ENCODE assay signal across 31 cellular contexts in genomic region chr13:68987585-68987984, GRCh38.
"Had no signal": no experiment of that assay in that cellular context is flagged by ENCODE, and none has a peak within 500 bp of the region (broad histone marks: within the 10 kb centered on the region; RNA-seq: fewer than 3 reads in every experiment).

No MANE protein-coding gene starts in this region.

- H3K4me1 ChIP-seq: SJCRH30 had no signal

- H3K4me3 ChIP-seq: PC-9, SJCRH30, SK-N-MC had no signal

- ATAC-seq: Panc1, Right ventricle myocardium inferior, SK-N-SH treated with all-trans-retinoic acid at 6 μM for 48 hours had no signal

- H3K27me3 ChIP-seq: SJCRH30 had no signal

- DNase-seq: KG1, NCI-H1048, NCI-H1092 treated with DMSO at 0.1 percent for 48 hours, NCI-H1105 treated with DMSO at 0.1 percent for 48 hours, NCI-H1417, NCI-H1436, NCI-H146, NCI-H1694, NCI-H187, NCI-H1930, NCI-H2029 treated with DMSO at 0.1 percent for 48 hours, NCI-H2081 treated with DMSO at 0.1 percent for 48 hours, NCI-H2107, NCI-H2171, NCI-H226, NCI-H446 treated with DMSO at 0.1 percent for 48 hours, NCI-H510A, NCI-H524, NCI-H526, NCI-H69, NCI-H748 treated with DMSO at 0.1 percent for 48 hours, NCI-H82, PC-9, SHP77, SIG-M5, SJCRH30 had no signal

- H3K9me3 ChIP-seq: SJCRH30 had no signal

- H3K36me3 ChIP-seq: SJCRH30 had no signal

- H3K27ac ChIP-seq: PC-9, RWPE1, SJCRH30, SK-N-MC had no signal
